In genomic region chr16:106623-107324, GRCh38 we compare ENCODE assay signal across 8 cellular contexts. TPM values are rescaled to one million over a fixed set of nuclear protein-coding genes. Genes with fewer than 3 reads are reported as not detected.
DNase-seq lines count a peak whose midpoint lies in the region; ATAC-seq and TF ChIP-seq lines count a peak whose summit lies in the region.

No MANE protein-coding gene starts in this region.

- peak; percentile 81 for TF ChIP-seq CTCF in AG04449 (IDR thresholded peaks at IDR 0.05; ENCODE audit: insufficient read depth, low read length, missing control alignments)
- TF ChIP-seq CTCF in VCaP (conservative IDR thresholded peaks at IDR 0.05), result peak; percentile 77
- TF ChIP-seq CTCF in kidney epithelial cell (IDR thresholded peaks at IDR 0.05; ENCODE audit: insufficient read depth, low read length, poor library complexity, severe bottlenecking), result peak; percentile 82

- H3K4me3 ChIP-seq in AG04449 (ENCODE audit: low read depth, low read length) (no peak overlapping the region), kidney epithelial cell (ENCODE audit: low read depth, low read length) (no peak overlapping the region)

- peaks cover 4% of the 10 kb centered on the region for H3K36me3 ChIP-seq in kidney epithelial cell (ENCODE audit: control insufficient read depth, insufficient read depth, low read length)

- DNase-seq in AG04449 (ENCODE audit: low read depth, low spot score), result peak; percentile 34
- peak; percentile 55 for DNase-seq in GM19238 (ENCODE audit: insufficient read length, low spot score)
- peak; percentile 82 for DNase-seq in NCI-H2171 treated with DMSO at 0.1 percent for 48 hours (lab: John Stamatoyannopoulos, UW)
- DNase-seq in caudate nucleus (lab: John Stamatoyannopoulos, UW), result peak in 38 of 61 donors; percentile 9 to 78 (median 42)
- peak; percentile 34 for DNase-seq in kidney epithelial cell (ENCODE audit: low read depth)
- DNase-seq in stimulated activated CD4-positive, alpha-beta T cell treated with anti-CD3 and anti-CD28 coated beads, Interleukin-4, amount 100 ng/mL, for 1 hour, result peak; percentile 39

- CTCF ChIA-PET in AG04449 (lab: Yijun Ruan, JAX), result interaction anchor here (0.6 to 8.9 kb wide), 46 partner anchors 12 to 263 kb away, joined by 3 to 126 read pairs (median 5); partner anchors contain the start of genes HBM, HBQ1, LUC7L and NPRL3

- H3K27me3 ChIP-seq in kidney epithelial cell (ENCODE audit: control insufficient read depth, insufficient read depth, low read length), result no peaks in the 10 kb centered on the region

- H3K27ac ChIP-seq in VCaP, result no peak overlapping the region
- H3K27ac ChIP-seq in caudate nucleus (ENCODE audit: low read depth, low read length), result peak overlapping the region; percentile 31

- POLR2A ChIA-PET in AG04449 (lab: Yijun Ruan, JAX), result interaction anchor here (0.7 to 1.0 kb wide), 4 partner anchors 10 to 75 kb away, joined by 3 to 5 read pairs (median 3); no protein-coding TSS in a partner anchor

- no peak for ATAC-seq in GM18870 (IDR thresholded peaks at IDR 0.05; ENCODE audit: unreplicated experiment)

RNA-seq across cellular contexts. Expression of gene MPG, which starts 28.7 kb away (rescaled TPM):
- total RNA-seq in kidney epithelial cell, result 130 and 141 TPM in 2 replicates

RNA-seq across cellular contexts. Expression of gene NPRL3, which starts 31.7 kb away (rescaled TPM):
- total RNA-seq in kidney epithelial cell, result 29.2 and 37.5 TPM in 2 replicates

RNA-seq across cellular contexts. Expression of gene RHBDF1, which starts 34.3 kb away (rescaled TPM):
- total RNA-seq in kidney epithelial cell, result 36.0 and 40.2 TPM in 2 replicates

RNA-seq across cellular contexts. Expression of gene HBZ, which starts 45.7 kb away (rescaled TPM):
- total RNA-seq in kidney epithelial cell, result not detected in 2 replicates

RNA-seq across cellular contexts. Expression of gene SNRNP25, which starts 53.1 kb away (rescaled TPM):
- 12.7 and 25.4 TPM in 2 replicates for total RNA-seq in kidney epithelial cell
